Comparison of ENCODE assay signal across 18 cellular contexts in genomic region chr7:115357213-115357999, GRCh38.
DNase-seq lines count a peak whose midpoint lies in the region; FAIRE-seq and TF ChIP-seq lines count a peak whose summit lies in the region.
"Had no signal": no experiment of that assay in that cellular context is flagged by ENCODE, and none has a peak within 500 bp of the region (broad histone marks: within the 10 kb centered on the region; RNA-seq: fewer than 3 reads in every experiment).

No MANE protein-coding gene starts in this region.

- H3K4me2 ChIP-seq in astrocyte (ENCODE audit: low read length) = no peak overlapping the region

- H3K27me3 ChIP-seq in astrocyte (ENCODE audit: insufficient read depth, low read length) = no peaks in the 10 kb centered on the region

- H3K4me1 Mint-ChIP-seq in astrocyte (ENCODE audit: low read depth, unreplicated experiment) = no peaks in the 10 kb centered on the region

- no peaks in the 10 kb centered on the region for H3K4me1 ChIP-seq in astrocyte (ENCODE audit: insufficient read depth, low read length)

- FAIRE-seq in astrocyte (lab: Jason Lieb, UNC) = no peak

- no peak for TF ChIP-seq CTCF in astrocyte (IDR thresholded peaks at IDR 0.05; ENCODE audit: insufficient read depth, low read depth, low read length)

- no peak overlapping the region for H3K4me3 ChIP-seq in astrocyte (ENCODE audit: insufficient read depth, low read depth, low read length)

- DNase-seq in DMS153 (lab: John Stamatoyannopoulos, UW) (peak; percentile 57), DMS153 treated with DMSO at 0.1 percent for 48 hours (lab: John Stamatoyannopoulos, UW; ENCODE audit: unreplicated experiment) (no peak), NCI-H1417 treated with DMSO at 0.1 percent for 48 hours (lab: John Stamatoyannopoulos, UW) (peak; percentile 79), astrocyte (ENCODE audit: low read depth) (peak; percentile 64), retina (peak; percentile 12), HPDE6-E6E7 (ENCODE audit: extremely low spot score) (no peak)
- no peak for DNase-seq in activated CD4-positive, alpha-beta T cell treated with anti-CD3 and anti-CD28 coated beads, Interleukin-2, amount 50 U/mL, for 48 hours
- DNase-seq in activated CD8-positive, alpha-beta memory T cell treated with anti-CD3 and anti-CD28 coated beads for 24 hours = no peak
- DNase-seq: activated B cell treated with CpG ODN at 0.5 μM for 24 hours; CD4-positive, alpha-beta T cell; effector CD4-positive, alpha-beta T cell; midbrain; NCI-H1930; stimulated activated naive CD8-positive, alpha-beta T cell treated with anti-CD3 and anti-CD28 coated beads, Interleukin-15, Interleukin-2, amounts not matched to agents 100 U/mL and 50 U/mL, for 24 hours; T-helper 17 cell had no signal

- H3K9ac ChIP-seq in astrocyte (ENCODE audit: low read length) = no peak overlapping the region

- no peaks in the 10 kb centered on the region for H3K36me3 Mint-ChIP-seq in astrocyte (ENCODE audit: low read depth, unreplicated experiment)
- H3K36me3 Mint-ChIP-seq: type B pancreatic cell had no signal

- H2AFZ ChIP-seq in astrocyte (ENCODE audit: low read depth, low read length) = no peak overlapping the region

- no peaks in the 10 kb centered on the region for H3K9me3 ChIP-seq in astrocyte (ENCODE audit: insufficient read depth, low read depth, low read length)

- no peaks in the 10 kb centered on the region for H3K79me2 ChIP-seq in astrocyte (ENCODE audit: insufficient read depth, low read length)

- H3K27ac Mint-ChIP-seq in astrocyte (ENCODE audit: unreplicated experiment) = no peak overlapping the region
- H3K27ac Mint-ChIP-seq: activated B cell treated with CpG ODN at 0.5 μM for 24 hours; activated T-helper 2 cell treated with anti-CD3 and anti-CD28 coated beads, Interferon-gamma antibody, Interleukin-2, Interleukin-4, amounts not matched to agents 10 μg/mL and 5 μg/mL and 100 μg/mL, durations not matched to agents 14 hours and 24 hours and 36 hours; CD4-positive, alpha-beta T cell; T-helper 17 cell; type B pancreatic cell had no signal

- no peaks in the 10 kb centered on the region for H3K36me3 ChIP-seq in astrocyte (ENCODE audit: insufficient read depth, low read length)

- no peaks in the 10 kb centered on the region for H3K9me3 Mint-ChIP-seq in astrocyte (ENCODE audit: unreplicated experiment)
- H3K9me3 Mint-ChIP-seq: activated B cell treated with CpG ODN at 0.5 μM for 24 hours; activated T-helper 2 cell treated with anti-CD3 and anti-CD28 coated beads, Interferon-gamma antibody, Interleukin-2, Interleukin-4, amounts not matched to agents 10 μg/mL and 5 μg/mL and 100 μg/mL, durations not matched to agents 14 hours and 24 hours and 36 hours; CD4-positive, alpha-beta T cell; type B pancreatic cell had no signal

- no peaks in the 10 kb centered on the region for H4K20me1 ChIP-seq in astrocyte (ENCODE audit: insufficient read depth, low read length)

- no peaks in the 10 kb centered on the region for H3K27me3 Mint-ChIP-seq in astrocyte (ENCODE audit: low read depth, unreplicated experiment)
- H3K27me3 Mint-ChIP-seq: activated B cell treated with CpG ODN at 0.5 μM for 24 hours; CD4-positive, alpha-beta T cell; T-helper 17 cell had no signal

- H3K4me3 Mint-ChIP-seq in astrocyte (ENCODE audit: unreplicated experiment) = no peak overlapping the region
- H3K4me3 Mint-ChIP-seq: activated B cell treated with CpG ODN at 0.5 μM for 24 hours; CD4-positive, alpha-beta T cell; T-helper 17 cell; type B pancreatic cell had no signal

- H3K27ac ChIP-seq in astrocyte (ENCODE audit: low read depth, low read length) = no peak overlapping the region
- H3K27ac ChIP-seq: 22Rv1 had no signal

Comparison
In these comparisons a context has a peak if more than half of its experiments do, and no peak if none do; other contexts are left out.
1. DNase-seq: peak in DMS153 (single experiment), NCI-H1417 treated with DMSO at 0.1 percent for 48 hours (single experiment), astrocyte (single experiment) and retina (single experiment); none in DMS153 treated with DMSO at 0.1 percent for 48 hours (single experiment), activated CD4-positive, alpha-beta T cell treated with anti-CD3 and anti-CD28 coated beads, Interleukin-2, amount 50 U/mL, for 48 hours (0 of 2), HPDE6-E6E7 (single experiment) and activated CD8-positive, alpha-beta memory T cell treated with anti-CD3 and anti-CD28 coated beads for 24 hours (single experiment).